Comparison of ENCODE assay signal across 8 cellular contexts in genomic region chr17:59361916-59362810, GRCh38. TPM values are rescaled to one million over a fixed set of nuclear protein-coding genes. Genes with fewer than 3 reads are reported as not detected.
A peak's percentile ranks its signal among the peaks of the same experiment; 100 is the strongest.
DNase-seq lines count a peak whose midpoint lies in the region; FAIRE-seq and TF ChIP-seq lines count a peak whose summit lies in the region.

No MANE protein-coding gene starts in this region.

- peaks cover 43% of the 10 kb centered on the region for H3K4me1 Mint-ChIP-seq in mesothelial cell of epicardium

- peak; percentile 84 for FAIRE-seq in RCC 7860 (lab: Jason Lieb, UNC)

- no peaks in the 10 kb centered on the region for H3K27me3 Mint-ChIP-seq in mesothelial cell of epicardium (ENCODE audit: low read depth)

- TF ChIP-seq POLR2A in uterus (IDR thresholded peaks at IDR 0.05), result no peak

- peaks cover 23 to 30% of the 10 kb centered on the region in 2 donors for H3K4me1 ChIP-seq in uterus

- H3K4me3 ChIP-seq in brain microvascular endothelial cell (ENCODE audit: low read depth, low read length) (no peak overlapping the region), uterus (no peak overlapping the region), WERI-Rb-1 (ENCODE audit: low read depth, low read length) (no peak overlapping the region)

- H3K36me3 Mint-ChIP-seq in mesothelial cell of epicardium, result peaks cover 3% of the 10 kb centered on the region

- no peak for TF ChIP-seq CTCF in brain microvascular endothelial cell (IDR thresholded peaks at IDR 0.05; ENCODE audit: low read depth, low read length, missing control alignments)
- TF ChIP-seq CTCF in mesothelial cell of epicardium (IDR thresholded peaks at IDR 0.05; ENCODE audit: unreplicated experiment), result no peak
- TF ChIP-seq CTCF in uterus (IDR thresholded peaks at IDR 0.05), result no peak
- no peak for TF ChIP-seq CTCF in WERI-Rb-1 (IDR thresholded peaks at IDR 0.05; ENCODE audit: low read depth, low read length)

- no peaks in the 10 kb centered on the region for H3K9me3 Mint-ChIP-seq in mesothelial cell of epicardium

- H3K27ac ChIP-seq in brain microvascular endothelial cell (peak overlapping the region; percentile 96), uterus (peak overlapping the region; percentile 48 to 89), WERI-Rb-1 (no peak overlapping the region)

- intact Hi-C loops in uterus (cut with DNase I; ENCODE audit: low total_unique reads), result no loop called here

- in situ Hi-C loops in brain microvascular endothelial cell (cut with HindIII; ENCODE audit: low pct_ligation_motif_present, low sequenced_read_pairs), result no loop called here

- no peaks in the 10 kb centered on the region for H3K27me3 ChIP-seq in brain microvascular endothelial cell (replicated peaks)
- H3K27me3 ChIP-seq in uterus, result no peaks in the 10 kb centered on the region
- no peaks in the 10 kb centered on the region for H3K27me3 ChIP-seq in WERI-Rb-1 (ENCODE audit: insufficient read depth, low read depth, severe bottlenecking)

- peak overlapping the region; percentile 54 for H3K27ac Mint-ChIP-seq in mesothelial cell of epicardium

- no peak overlapping the region for H3K4me3 Mint-ChIP-seq in mesothelial cell of epicardium

- H3K9me3 ChIP-seq in uterus (no peaks in the 10 kb centered on the region), WERI-Rb-1 (ENCODE audit: severe bottlenecking) (no peaks in the 10 kb centered on the region)

- DNase-seq in GM04503 (ENCODE audit: low read depth), result peak; percentile 91
- DNase-seq in HCEC 1CT, result peak; percentile 90
- peak; percentile 62 for DNase-seq in RCC 7860 (ENCODE audit: low spot score)
- DNase-seq in brain microvascular endothelial cell, result peak; percentile 87
- no peak for DNase-seq in mesothelial cell of epicardium (ENCODE audit: low spot score in 2 of 2, unreplicated experiment in 2 of 2)
- DNase-seq in uterus, result no peak
- DNase-seq in RPMI8226, result no peak
- DNase-seq in WERI-Rb-1, result no peak

- H3K36me3 ChIP-seq in brain microvascular endothelial cell (replicated peaks), result no peaks in the 10 kb centered on the region
- no peaks in the 10 kb centered on the region for H3K36me3 ChIP-seq in uterus
- H3K36me3 ChIP-seq in WERI-Rb-1, result no peaks in the 10 kb centered on the region

RNA-seq across cellular contexts. Expression of gene YPEL2, which starts 30.7 kb away (rescaled TPM):
- total RNA-seq in mesothelial cell of epicardium, result 7.5 to 9.9 TPM (median 8.7 TPM) in 3 replicates
- 10 to 100 TPM; 21.2 to 91.7 (median 25.0) TPM for total RNA-seq in uterus

Comparison
In these comparisons a context has a peak if more than half of its experiments do, and no peak if none do; other contexts are left out.
1. DNase-seq: peak in GM04503 (single experiment), HCEC 1CT (single experiment), RCC 7860 (single experiment) and brain microvascular endothelial cell (single experiment); none in mesothelial cell of epicardium (0 of 2), uterus (0 of 2), RPMI8226 (single experiment) and WERI-Rb-1 (single experiment).